ENCODE assay signal across 1 cellular context in genomic region chr10:102450374-102451104, GRCh38.
TF ChIP-seq lines count a peak whose summit lies in the region.

No MANE protein-coding gene starts in this region.

TF ChIP-seq in HepG2, 621 proteins besides CTCF, POLR2A, EP300 and RAD21 (continued from another document and continues in another):
- TF ChIP-seq CEBPZ (IDR thresholded peaks at IDR 0.05; ENCODE audit: low read length) (no peak), ZNF18 (CRISPR knock-in tag; IDR thresholded peaks at IDR 0.05; ENCODE audit: insufficient replicate concordance) (no peak), IKZF4 (CRISPR knock-in tag; IDR thresholded peaks at IDR 0.05; ENCODE audit: borderline replicate concordance, low read depth, not compliant biosample characterization) (no peak), ZNF619 (CRISPR knock-in tag; IDR thresholded peaks at IDR 0.05) (no peak), BATF2 (CRISPR knock-in tag; IDR thresholded peaks at IDR 0.05) (0 out of 2 replicates have a peak, but pooled peaks have one; percentile 50), CREM (IDR thresholded peaks at IDR 0.05) (no peak), CREM (CRISPR knock-in tag; IDR thresholded peaks at IDR 0.05) (no peak), UBTF (CRISPR knock-in tag; IDR thresholded peaks at IDR 0.05) (peak; percentile 88), POLR2G (IDR thresholded peaks at IDR 0.05; ENCODE audit: low read depth, low read length) (no peak; the same call in none of the 2 replicates), IRF1 (CRISPR knock-in tag; IDR thresholded peaks at IDR 0.05; ENCODE audit: low read depth) (no peak), ZNF263 (CRISPR knock-in tag; IDR thresholded peaks at IDR 0.05) (0 out of 2 replicates have a peak, but pooled peaks have one; percentile 19), FOXP1 (IDR thresholded peaks at IDR 0.05) (no peak), FOXP1 (CRISPR knock-in tag; IDR thresholded peaks at IDR 0.05) (no peak), ZNF232 (CRISPR knock-in tag; IDR thresholded peaks at IDR 0.05; ENCODE audit: borderline replicate concordance) (no peak), ZNF276 (CRISPR knock-in tag; IDR thresholded peaks at IDR 0.05; ENCODE audit: low read depth) (no peak; the same call in 1 of the 2 replicates), ZNF138 (CRISPR knock-in tag; IDR thresholded peaks at IDR 0.05; ENCODE audit: low read depth) (peak; percentile 82), IRF2 (CRISPR knock-in tag; IDR thresholded peaks at IDR 0.05) (0 out of 2 replicates have a peak, but pooled peaks have one; percentile 17), ZNF841 (CRISPR knock-in tag; IDR thresholded peaks at IDR 0.05; ENCODE audit: borderline replicate concordance) (peak; percentile 73; the same call in 1 of the 2 replicates), GMEB2 (CRISPR knock-in tag; IDR thresholded peaks at IDR 0.05; ENCODE audit: low read depth) (peak; percentile 89), ZNF678 (CRISPR knock-in tag; IDR thresholded peaks at IDR 0.05) (no peak), TCF7L2 (IDR thresholded peaks at IDR 0.05; ENCODE audit: low read depth, low read length) (no peak), DMAP1 (CRISPR knock-in tag; IDR thresholded peaks at IDR 0.05) (peak; percentile 66; the same call in 1 of the 2 replicates), ZNF83 (CRISPR knock-in tag; IDR thresholded peaks at IDR 0.05; ENCODE audit: borderline replicate concordance) (no peak), ZNF615 (CRISPR knock-in tag; IDR thresholded peaks at IDR 0.05; ENCODE audit: borderline replicate concordance) (no peak), SRY (CRISPR knock-in tag; IDR thresholded peaks at IDR 0.05) (peak; percentile 92; the same call in 1 of the 2 replicates), ZNF329 (CRISPR knock-in tag; IDR thresholded peaks at IDR 0.05; ENCODE audit: low read depth) (peak; percentile 72; the same call in 1 of the 2 replicates), JDP2 (CRISPR knock-in tag; IDR thresholded peaks at IDR 0.05; ENCODE audit: borderline replicate concordance) (peak; percentile 35; the same call in 1 of the 2 replicates), U2AF2 (IDR thresholded peaks at IDR 0.05; ENCODE audit: low read depth, low read length) (no peak), ZBTB2 (CRISPR knock-in tag; IDR thresholded peaks at IDR 0.05; ENCODE audit: low read depth) (peak; percentile 83), ATM (IDR thresholded peaks at IDR 0.05; ENCODE audit: borderline replicate concordance) (no peak), MTF2 (CRISPR knock-in tag; IDR thresholded peaks at IDR 0.05; ENCODE audit: borderline replicate concordance) (no peak), MEIS1 (CRISPR knock-in tag; IDR thresholded peaks at IDR 0.05; ENCODE audit: borderline replicate concordance) (peak; percentile 32; the same call in 1 of the 2 replicates), ELK4 (CRISPR knock-in tag; IDR thresholded peaks at IDR 0.05; ENCODE audit: borderline replicate concordance) (no peak), FOSL2 (CRISPR knock-in tag; IDR thresholded peaks at IDR 0.05) (0 out of 2 replicates have a peak, but pooled peaks have one; percentile 4), STAT6 (CRISPR knock-in tag; IDR thresholded peaks at IDR 0.05; ENCODE audit: borderline replicate concordance) (no peak), ZNF280D (CRISPR knock-in tag; IDR thresholded peaks at IDR 0.05) (no peak), PAWR (CRISPR knock-in tag; IDR thresholded peaks at IDR 0.05; ENCODE audit: borderline replicate concordance) (no peak), TBP (CRISPR knock-in tag; IDR thresholded peaks at IDR 0.05) (no peak)
